8 cellular contexts compared by ENCODE assay signal in genomic region chr3:89113887-89114840, GRCh38. TPM values are rescaled to one million over a fixed set of nuclear protein-coding genes. Genes with fewer than 3 reads are reported as not detected.
DNase-seq lines count a peak whose midpoint lies in the region; ATAC-seq and TF ChIP-seq lines count a peak whose summit lies in the region.

No MANE protein-coding gene starts in this region.

- H3K9ac ChIP-seq in SK-N-SH: no peak overlapping the region

- H2AFZ ChIP-seq in SK-N-SH (ENCODE audit: low read depth): 0 out of 2 replicates have a peak overlapping the region, but pooled peaks have one; percentile 59

- POLR2A ChIA-PET in SK-N-SH (lab: Yijun Ruan, JAX): no interaction called here

- H3K4me2 ChIP-seq in SK-N-SH: peak overlapping the region; percentile 88

- no peaks in the 10 kb centered on the region; a peak in 2 of 4 replicates for H3K4me1 ChIP-seq in SK-N-SH (ENCODE audit: control insufficient read depth in 1 of 2, insufficient read depth in 2 of 2, low read depth in 1 of 2, low read length in 1 of 2)

- TF ChIP-seq RAD21 in SK-N-SH (IDR thresholded peaks at IDR 0.05; ENCODE audit: low read length): peak; percentile 34

- no peaks in the 10 kb centered on the region for H3K79me2 ChIP-seq in SK-N-SH (ENCODE audit: insufficient read depth)

- H3K27ac ChIP-seq in SK-N-SH (ENCODE audit: low read depth in 2 of 2, low read length in 1 of 2) (no peak overlapping the region), coronary artery (peak overlapping the region; percentile 47 to 81)

- no peaks in the 10 kb centered on the region for H3K36me3 ChIP-seq in SK-N-SH (replicated peaks in 1 of 2; ENCODE audit: control insufficient read depth in 1 of 2, insufficient read depth in 2 of 2, low read length in 1 of 2)

- no peaks in the 10 kb centered on the region for H3F3A ChIP-seq in SK-N-SH (replicated peaks; ENCODE audit: insufficient read depth)

- H3K4me3 ChIP-seq in SK-N-SH (ENCODE audit: low read depth in 2 of 2, low read length in 1 of 2) (peak overlapping the region; percentile 27 to 67), coronary artery (peak overlapping the region; percentile 77)

- ATAC-seq in GM19438 (IDR thresholded peaks at IDR 0.05; ENCODE audit: low read depth, unreplicated experiment) (peak; percentile 79), HG03442 (IDR thresholded peaks at IDR 0.05; ENCODE audit: unreplicated experiment) (peak; percentile 97)

- no peaks in the 10 kb centered on the region for H4K20me1 ChIP-seq in SK-N-SH (ENCODE audit: insufficient read depth)

- CTCF ChIA-PET in SK-N-SH (lab: Yijun Ruan, JAX): no interaction called here

- peaks cover 5% of the 10 kb centered on the region; the same call in 1 of the 2 replicates for H3K27me3 ChIP-seq in SK-N-SH (ENCODE audit: insufficient read depth)

- H3K9me2 ChIP-seq in SK-N-SH: no peaks in the 10 kb centered on the region

- peak; percentile 75 for DNase-seq in COR-L47 (lab: John Stamatoyannopoulos, UW)
- DNase-seq in SK-N-SH: peak; percentile 37
- DNase-seq in coronary artery (ENCODE audit: low spot score): peak; percentile 81
- DNase-seq in left kidney (ENCODE audit: low read depth, low spot score): peak; percentile 95
- peak; percentile 10 for DNase-seq in stimulated activated CD4-positive, alpha-beta T cell treated with anti-CD3 and anti-CD28 coated beads, Interleukin-4, amount 100 ng/mL, for 24 hours
- DNase-seq in NCI-H526 treated with DMSO at 0.1 percent for 48 hours (lab: John Stamatoyannopoulos, UW): no peak

- TF ChIP-seq EP300 in SK-N-SH (IDR thresholded peaks at IDR 0.05; ENCODE audit: borderline replicate concordance in 1 of 2, low read depth in 1 of 2, low read length in 1 of 2): no peak

- 7% methylated on average over 20 of the region's 42 CpGs for WGBS in SK-N-SH (ENCODE audit: low lambda C conversion rate)

- TF ChIP-seq CTCF in SK-N-SH (IDR thresholded peaks at IDR 0.05) (peak; percentile 62), coronary artery (IDR thresholded peaks at IDR 0.05) (peak; percentile 46)

- H3K9me3 ChIP-seq in SK-N-SH: no peaks in the 10 kb centered on the region

TF ChIP-seq in SK-N-SH, 30 proteins besides CTCF, POLR2A, EP300 and RAD21:
- TF ChIP-seq SMC3 (IDR thresholded peaks at IDR 0.05; ENCODE audit: low read depth, low read length) (peak; percentile 42), NFIC (IDR thresholded peaks at IDR 0.05; ENCODE audit: borderline replicate concordance) (no peak)

RNA-seq across cellular contexts. Expression of gene EPHA3, which starts 6.7 kb away (rescaled TPM):
- not detected in 2 replicates for polyA plus RNA-seq in SK-N-SH (2012; rRNA removed)
- polyA plus RNA-seq in SK-N-SH (2012; cell fraction: cytosol; rRNA removed): not detected in 2 replicates
- not detected in 2 replicates for polyA plus RNA-seq in SK-N-SH (2012; cell fraction: nucleus; rRNA removed)

Comparison
In these comparisons a context has a peak if more than half of its experiments do, and no peak if none do; other contexts are left out.
1. H3K27ac ChIP-seq: peak in coronary artery (2 of 2); none in SK-N-SH (0 of 2).